8 cellular contexts compared by ENCODE assay signal in the genomic region with DNA sequence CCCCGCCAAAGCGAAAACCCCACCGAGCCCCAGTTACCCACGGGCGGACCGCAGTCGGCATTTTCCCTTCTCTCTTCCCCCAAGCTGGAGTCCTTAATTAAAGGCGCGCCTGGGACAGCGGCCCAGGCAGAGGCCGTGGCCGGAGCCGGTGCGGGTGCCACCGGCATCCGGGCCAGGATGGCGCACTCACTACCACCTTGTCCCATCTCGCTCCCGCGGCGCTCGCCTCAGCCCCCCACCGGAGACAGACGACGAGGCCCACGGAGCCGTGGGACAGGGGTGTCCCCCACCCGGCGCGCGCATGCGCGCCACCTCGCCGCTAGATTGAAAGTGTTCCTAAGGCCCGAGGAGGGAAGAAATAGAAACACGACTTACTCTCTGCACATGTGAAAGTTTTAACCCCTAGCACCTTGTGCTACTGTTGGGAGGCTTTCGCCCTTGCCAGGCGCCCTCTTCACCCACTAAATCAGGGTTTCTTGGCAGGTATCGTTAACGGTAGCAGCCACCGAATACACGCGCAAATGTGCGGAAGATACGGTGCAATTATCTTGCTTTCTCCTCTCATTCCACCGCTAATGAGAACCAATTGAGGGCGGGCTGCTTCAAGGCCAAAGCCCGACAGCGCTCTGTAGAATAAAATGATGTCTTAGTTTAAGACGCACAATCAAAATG.
DNase-seq lines count a peak whose midpoint lies in the region; ATAC-seq, FAIRE-seq and TF ChIP-seq lines count a peak whose summit lies in the region.

No MANE protein-coding gene starts in this region.

- ATAC-seq in HG03432 (IDR thresholded peaks at IDR 0.05; ENCODE audit: unreplicated experiment) (peak; percentile 60), upper lobe of right lung (peak; percentile 51), HG02884 (IDR thresholded peaks at IDR 0.05; ENCODE audit: unreplicated experiment) (no peak)
- peak; percentile 70 for ATAC-seq in activated CD8-positive, alpha-beta memory T cell treated with anti-CD3 and anti-CD28 coated beads, Interleukin-2, amount 10 ng/mL, durations not matched to agents 7 days and 5 days

- H3K27ac Mint-ChIP-seq in activated CD8-positive, alpha-beta memory T cell treated with anti-CD3 and anti-CD28 coated beads, Interleukin-2, amount 10 ng/mL, durations not matched to agents 7 days and 5 days = peak overlapping the region; percentile 84
- H3K27ac Mint-ChIP-seq in nephron = peak overlapping the region; percentile 52 to 85 (median 54)

- H3K27me3 ChIP-seq in esophagus muscularis mucosa (peaks cover 0 to 4% (median 0%) of the 10 kb centered on the region in 4 donors), upper lobe of right lung (peaks cover 7% of the 10 kb centered on the region)

- H3K27me3 Mint-ChIP-seq in activated CD8-positive, alpha-beta memory T cell treated with anti-CD3 and anti-CD28 coated beads, Interleukin-2, amount 10 ng/mL, durations not matched to agents 7 days and 5 days = peaks cover 23% of the 10 kb centered on the region
- peaks cover 26% of the 10 kb centered on the region for H3K27me3 Mint-ChIP-seq in nephron (ENCODE audit: low read depth)

- FAIRE-seq in GM12891 (lab: Jason Lieb, UNC) = peak; percentile 72

- no peaks in the 10 kb centered on the region for H3K9me3 Mint-ChIP-seq in activated CD8-positive, alpha-beta memory T cell treated with anti-CD3 and anti-CD28 coated beads, Interleukin-2, amount 10 ng/mL, durations not matched to agents 7 days and 5 days (ENCODE audit: low read depth)
- no peaks in the 10 kb centered on the region for H3K9me3 Mint-ChIP-seq in nephron

- H3K36me3 ChIP-seq in esophagus muscularis mucosa = no peaks in the 10 kb centered on the region
- H3K36me3 ChIP-seq in upper lobe of right lung = no peaks in the 10 kb centered on the region

- TF ChIP-seq POLR2A in GM12891 (IDR thresholded peaks at IDR 0.05; ENCODE audit: low read depth, low read length) (no peak), esophagus muscularis mucosa (IDR thresholded peaks at IDR 0.05; ENCODE audit: low read depth) (no peak)

- peaks cover 13% of the 10 kb centered on the region for H3K4me1 Mint-ChIP-seq in activated CD8-positive, alpha-beta memory T cell treated with anti-CD3 and anti-CD28 coated beads, Interleukin-2, amount 10 ng/mL, durations not matched to agents 7 days and 5 days
- H3K4me1 Mint-ChIP-seq in nephron = peaks cover 23% of the 10 kb centered on the region

- TF ChIP-seq CTCF in esophagus muscularis mucosa (IDR thresholded peaks at IDR 0.05) = no peak
- TF ChIP-seq CTCF in nephron (IDR thresholded peaks at IDR 0.05; ENCODE audit: unreplicated experiment in 3 of 3) = no peak
- no peak for TF ChIP-seq CTCF in upper lobe of right lung (IDR thresholded peaks at IDR 0.05)

- no peaks in the 10 kb centered on the region for H3K9me3 ChIP-seq in esophagus muscularis mucosa
- H3K9me3 ChIP-seq in upper lobe of right lung = no peaks in the 10 kb centered on the region

- H3K4me1 ChIP-seq in esophagus muscularis mucosa (peaks cover 0 to 16% (median 15%) of the 10 kb centered on the region in 4 donors), upper lobe of right lung (no peaks in the 10 kb centered on the region)

- H3K4me3 Mint-ChIP-seq in activated CD8-positive, alpha-beta memory T cell treated with anti-CD3 and anti-CD28 coated beads, Interleukin-2, amount 10 ng/mL, durations not matched to agents 7 days and 5 days = peak overlapping the region; percentile 83
- peak overlapping the region; percentile 88 to 96 (median 92) for H3K4me3 Mint-ChIP-seq in nephron

- no peak for DNase-seq in GM12891 (ENCODE audit: insufficient read length, low spot score)
- DNase-seq in activated CD8-positive, alpha-beta memory T cell treated with anti-CD3 and anti-CD28 coated beads, Interleukin-2, amount 10 ng/mL, durations not matched to agents 7 days and 5 days = peak; percentile 53
- DNase-seq in esophagus muscularis mucosa (ENCODE audit: extremely low spot score) = no peak
- DNase-seq in upper lobe of right lung = peak; percentile 61
- DNase-seq in kidney tubule cell (ENCODE audit: low spot score) = no peak

- WGBS in esophagus muscularis mucosa = 41% methylated on average over 34 of the region's 51 CpGs

- intact Hi-C loops in esophagus muscularis mucosa (cut with DNase I) = no loop called here
- intact Hi-C loops in upper lobe of right lung (cut with DNase I) = no loop called here

- H3K36me3 Mint-ChIP-seq in activated CD8-positive, alpha-beta memory T cell treated with anti-CD3 and anti-CD28 coated beads, Interleukin-2, amount 10 ng/mL, durations not matched to agents 7 days and 5 days = peaks cover 16% of the 10 kb centered on the region
- peaks cover 9% of the 10 kb centered on the region for H3K36me3 Mint-ChIP-seq in nephron (ENCODE audit: low read depth)

- H3K4me3 ChIP-seq in esophagus muscularis mucosa = peak overlapping the region; percentile 56 to 62 (median 58)
- peak overlapping the region; percentile 55 for H3K4me3 ChIP-seq in upper lobe of right lung

- H3K27ac ChIP-seq in esophagus muscularis mucosa (replicated peaks in 1 of 4) (peak overlapping the region in 2 of 4 donors; percentile 33 to 63), upper lobe of right lung (no peak overlapping the region)

- CTCF ChIA-PET in activated CD8-positive, alpha-beta memory T cell treated with anti-CD3 and anti-CD28 coated beads, Interleukin-2, amount 10 ng/mL, durations not matched to agents 7 days and 5 days (lab: Charles Lee) = interaction anchor here (1.0 to 4.1 kb wide), 2 partner anchors 9 to 14 kb away, joined by 3 to 18 read pairs; no protein-coding TSS in a partner anchor

- TF ChIP-seq EP300 in esophagus muscularis mucosa (IDR thresholded peaks at IDR 0.05) = no peak

TF ChIP-seq in GM12891, 5 proteins besides CTCF, POLR2A, EP300 and RAD21:
- TF ChIP-seq SPI1 (IDR thresholded peaks at IDR 0.05; ENCODE audit: low read depth, low read length) (no peak), PAX5 (IDR thresholded peaks at IDR 0.05; ENCODE audit: insufficient read depth, low read length, severe bottlenecking) (no peak), TAF1 (IDR thresholded peaks at IDR 0.05; ENCODE audit: low read depth, low read length) (no peak), POU2F2 (IDR thresholded peaks at IDR 0.05; ENCODE audit: low read depth, low read length) (no peak), POLR2AphosphoS5 (IDR thresholded peaks at IDR 0.05; ENCODE audit: low read depth, low read length) (no peak)
TF ChIP-seq in GM12891: peak in this region for 0.

Comparison
In these comparisons a context has a peak if more than half of its experiments do, and no peak if none do; other contexts are left out.
1. DNase-seq: peak in activated CD8-positive, alpha-beta memory T cell treated with anti-CD3 and anti-CD28 coated beads, Interleukin-2, amount 10 ng/mL, durations not matched to agents 7 days and 5 days (single experiment) and upper lobe of right lung (single experiment); none in GM12891 (single experiment), esophagus muscularis mucosa (single experiment) and kidney tubule cell (single experiment).